In genomic region chr3:120160050-120160449, GRCh38 we compare ENCODE assay signal across 8 cellular contexts.
DNase-seq lines count a peak whose midpoint lies in the region; ATAC-seq and TF ChIP-seq lines count a peak whose summit lies in the region.

No MANE protein-coding gene starts in this region.

- ATAC-seq in HG03025 (IDR thresholded peaks at IDR 0.05; ENCODE audit: low FRiP score, unreplicated experiment) = no peak
- ATAC-seq in HG03521 (IDR thresholded peaks at IDR 0.05; ENCODE audit: unreplicated experiment) = no peak

- H3K27ac ChIP-seq in esophagus squamous epithelium = peak overlapping the region in 3 of 4 donors; percentile 30 to 68 (median 55)

- no peaks in the 10 kb centered on the region for H3K4me1 Mint-ChIP-seq in glutamatergic neuron (ENCODE audit: low read depth, unreplicated experiment)

- TF ChIP-seq CTCF in esophagus squamous epithelium (IDR thresholded peaks at IDR 0.05) (no peak), glutamatergic neuron (IDR thresholded peaks at IDR 0.05; ENCODE audit: partially characterized antibody, unreplicated experiment) (no peak)

- DNase-seq in Daoy (ENCODE audit: low read depth) (peak; percentile 27), OCI-M1 (lab: John Stamatoyannopoulos, UW) (peak; percentile 78), esophagus squamous epithelium (lab: John Stamatoyannopoulos, UW) (peak; percentile 4), posterior vena cava (ENCODE audit: low spot score) (peak; percentile 89), glutamatergic neuron (no peak)
- no peak for DNase-seq in activated T-cell treated with anti-CD3 and anti-CD28 coated beads, Interleukin-2, amount 50 U/mL, for 1 hour

- no peaks in the 10 kb centered on the region for H3K36me3 ChIP-seq in esophagus squamous epithelium

- H3K9me3 ChIP-seq in esophagus squamous epithelium = peaks cover 0 to 6% (median 5%) of the 10 kb centered on the region in 3 donors

- peaks cover 10% of the 10 kb centered on the region for H3K9me3 Mint-ChIP-seq in glutamatergic neuron (ENCODE audit: unreplicated experiment)

- peaks cover 12% of the 10 kb centered on the region for H3K36me3 Mint-ChIP-seq in glutamatergic neuron (ENCODE audit: unreplicated experiment)

- intact Hi-C loops in esophagus squamous epithelium (cut with DNase I) (no loop called here), posterior vena cava (cut with DNase I) (no loop called here)

- WGBS in esophagus squamous epithelium, 2 donors = 13% methylated on average over 1 of the region's 1 CpG; no CpG with 5 or more reads in 1 of the 2 donors

- no peak for TF ChIP-seq POLR2A in esophagus squamous epithelium (IDR thresholded peaks at IDR 0.05)

- H3K4me3 Mint-ChIP-seq in glutamatergic neuron (ENCODE audit: unreplicated experiment) = no peak overlapping the region

- H3K27me3 Mint-ChIP-seq in glutamatergic neuron (ENCODE audit: unreplicated experiment) = no peaks in the 10 kb centered on the region

- H3K4me3 ChIP-seq in esophagus squamous epithelium = no peak overlapping the region

- no peak overlapping the region for H3K27ac Mint-ChIP-seq in glutamatergic neuron (ENCODE audit: unreplicated experiment)

- H3K4me1 ChIP-seq in esophagus squamous epithelium = peaks cover 11 to 21% (median 12%) of the 10 kb centered on the region in 3 donors

- H3K27me3 ChIP-seq in esophagus squamous epithelium = no peaks in the 10 kb centered on the region

Comparison
In these comparisons a context has a peak if more than half of its experiments do, and no peak if none do; other contexts are left out.
1. DNase-seq: peak in Daoy (single experiment), OCI-M1 (single experiment), esophagus squamous epithelium (single experiment) and posterior vena cava (single experiment); none in glutamatergic neuron (single experiment) and activated T-cell treated with anti-CD3 and anti-CD28 coated beads, Interleukin-2, amount 50 U/mL, for 1 hour (single experiment).